1 cellular context compared by ENCODE assay signal in the genomic region with DNA sequence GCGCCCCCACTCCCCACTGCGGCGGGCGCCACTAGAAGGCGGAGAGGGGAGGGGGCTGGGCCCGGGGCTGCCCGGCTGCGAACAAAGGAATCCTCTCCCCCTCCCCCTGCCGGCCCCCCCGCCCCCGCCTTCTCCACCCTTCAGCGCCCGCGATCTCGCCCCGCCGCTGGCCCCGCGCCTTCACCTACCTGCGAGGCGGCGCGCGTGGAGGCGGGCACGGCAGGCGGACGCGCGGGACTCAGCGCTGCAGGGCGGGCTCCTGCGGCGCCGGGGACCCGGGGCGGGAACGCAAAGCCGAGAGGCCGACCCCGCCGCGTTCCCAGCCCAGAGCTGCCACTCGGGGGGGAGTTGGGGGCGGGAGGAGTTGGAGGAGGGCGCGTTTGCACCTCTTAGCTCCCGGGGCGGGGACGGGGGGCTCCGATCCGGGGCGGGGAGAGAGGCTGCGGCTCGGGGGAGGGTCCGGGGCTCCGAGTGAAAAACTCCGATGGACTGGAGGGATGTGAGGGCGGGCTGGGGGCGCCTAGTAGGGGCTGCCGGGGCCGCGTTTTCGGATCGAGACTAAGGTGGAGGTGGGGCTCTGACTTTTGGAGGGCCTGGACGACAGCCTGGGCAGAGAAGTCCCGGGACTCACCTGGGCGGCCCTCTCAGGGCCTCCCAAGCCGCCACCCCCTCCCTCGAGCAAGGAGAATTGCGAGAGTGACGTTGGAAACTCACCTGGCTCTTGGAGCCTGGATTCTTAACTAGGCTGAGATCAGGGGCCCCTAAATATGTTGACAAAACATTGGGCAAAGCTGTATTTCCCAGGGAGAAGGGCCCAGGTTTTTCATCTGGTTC.
TF ChIP-seq lines count a peak whose summit lies in the region.

A gene (minus strand): TSS at position 332 of the 834 bp plus-strand sequence. CDS start 2,112 bp downstream, outside the sequence.

TF ChIP-seq in SK-N-SH treated with all-trans-retinoic acid at 6 μM for 48 hours, 23 proteins besides CTCF, POLR2A, EP300 and RAD21 (continued from another document):
- TF ChIP-seq, protein P1, sequence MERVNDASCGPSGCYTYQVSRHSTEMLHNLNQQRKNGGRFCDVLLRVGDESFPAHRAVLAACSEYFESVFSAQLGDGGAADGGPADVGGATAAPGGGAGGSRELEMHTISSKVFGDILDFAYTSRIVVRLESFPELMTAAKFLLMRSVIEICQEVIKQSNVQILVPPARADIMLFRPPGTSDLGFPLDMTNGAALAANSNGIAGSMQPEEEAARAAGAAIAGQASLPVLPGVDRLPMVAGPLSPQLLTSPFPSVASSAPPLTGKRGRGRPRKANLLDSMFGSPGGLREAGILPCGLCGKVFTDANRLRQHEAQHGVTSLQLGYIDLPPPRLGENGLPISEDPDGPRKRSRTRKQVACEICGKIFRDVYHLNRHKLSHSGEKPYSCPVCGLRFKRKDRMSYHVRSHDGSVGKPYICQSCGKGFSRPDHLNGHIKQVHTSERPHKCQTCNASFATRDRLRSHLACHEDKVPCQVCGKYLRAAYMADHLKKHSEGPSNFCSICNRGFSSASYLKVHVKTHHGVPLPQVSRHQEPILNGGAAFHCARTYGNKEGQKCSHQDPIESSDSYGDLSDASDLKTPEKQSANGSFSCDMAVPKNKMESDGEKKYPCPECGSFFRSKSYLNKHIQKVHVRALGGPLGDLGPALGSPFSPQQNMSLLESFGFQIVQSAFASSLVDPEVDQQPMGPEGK (CRISPR knock-in tag; IDR thresholded peaks at IDR 0.05; ENCODE audit: borderline replicate concordance) = no peak
- TF ChIP-seq ZFP3 (CRISPR knock-in tag; IDR thresholded peaks at IDR 0.05) (no peak), ZNF8 (CRISPR knock-in tag; IDR thresholded peaks at IDR 0.05) (no peak)
